18 cellular contexts compared by ENCODE assay signal in the genomic region with DNA sequence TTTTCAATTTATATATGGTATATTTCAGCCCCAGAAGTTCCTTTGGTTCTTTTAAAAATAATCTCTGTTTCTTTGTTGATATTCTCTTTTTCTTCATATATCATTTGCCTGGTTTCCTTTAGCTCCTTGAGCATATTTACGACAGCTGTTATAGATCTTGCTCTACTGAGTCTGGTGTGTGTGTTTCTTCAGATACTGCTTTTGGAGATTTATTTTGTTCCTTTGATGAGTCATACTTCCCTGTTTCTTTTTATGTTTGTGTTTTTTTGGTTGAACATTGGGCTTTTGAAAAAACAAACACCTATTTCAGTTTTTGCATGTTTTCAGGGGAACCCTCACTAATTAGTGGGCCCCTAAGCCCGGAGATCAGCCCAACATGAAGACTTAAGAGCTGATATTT. TPM values are rescaled to one million over a fixed set of nuclear protein-coding genes. Genes with fewer than 3 reads are reported as not detected.
A peak's percentile ranks its signal among the peaks of the same experiment; 100 is the strongest.
DNase-seq lines count a peak whose midpoint lies in the region; ATAC-seq and TF ChIP-seq lines count a peak whose summit lies in the region.
"Had no signal": no experiment of that assay in that cellular context is flagged by ENCODE, and none has a peak within 500 bp of the region (broad histone marks: within the 10 kb centered on the region; RNA-seq: fewer than 3 reads in every experiment).

No MANE protein-coding gene starts in this region.

- no peak overlapping the region for H3K4me3 Mint-ChIP-seq in activated T-helper 17 cell treated with anti-CD3 and anti-CD28 coated beads, Interleukin-2, amount 50 U/mL, for 72 hours
- H3K4me3 Mint-ChIP-seq: B cell; CD4-positive, alpha-beta memory T cell; GM23338; IgD-negative memory B cell had no signal

- H3K4me1 Mint-ChIP-seq in activated T-helper 17 cell treated with anti-CD3 and anti-CD28 coated beads, Interleukin-2, amount 50 U/mL, for 72 hours: peaks cover 9% of the 10 kb centered on the region

- H3K27ac ChIP-seq in C4-2B (peak overlapping the region; percentile 63; the same call in 1 of the 2 replicates), sigmoid colon (peak overlapping the region in 3 of 4 donors; percentile 71 to 80 (median 73))

- no peaks in the 10 kb centered on the region for H3K9me3 Mint-ChIP-seq in activated T-helper 17 cell treated with anti-CD3 and anti-CD28 coated beads, Interleukin-2, amount 50 U/mL, for 72 hours

- no peaks in the 10 kb centered on the region for H3K27me3 Mint-ChIP-seq in activated T-helper 17 cell treated with anti-CD3 and anti-CD28 coated beads, Interleukin-2, amount 50 U/mL, for 72 hours
- H3K27me3 Mint-ChIP-seq: CD4-positive, alpha-beta memory T cell had no signal

- H3K27me3 ChIP-seq in sigmoid colon: no peaks in the 10 kb centered on the region

- WGBS in sigmoid colon, 2 donors: 70 to 84% methylated on average over 2 of the region's 2 CpGs

- TF ChIP-seq POLR2A in sigmoid colon (IDR thresholded peaks at IDR 0.05): no peak

- H3K27ac Mint-ChIP-seq in activated T-helper 17 cell treated with anti-CD3 and anti-CD28 coated beads, Interleukin-2, amount 50 U/mL, for 72 hours: no peak overlapping the region
- H3K27ac Mint-ChIP-seq: B cell; CD4-positive, alpha-beta memory T cell; GM23338 had no signal

- H3K4me1 ChIP-seq in sigmoid colon: peaks cover 3 to 38% (median 8%) of the 10 kb centered on the region in 4 donors

- no peak for TF ChIP-seq EP300 in sigmoid colon (IDR thresholded peaks at IDR 0.05)

- peaks cover 0 to 49% (median 6%) of the 10 kb centered on the region in 4 donors for H3K36me3 ChIP-seq in sigmoid colon

- TF ChIP-seq CTCF in C4-2B (conservative IDR thresholded peaks at IDR 0.05): no peak
- no peak for TF ChIP-seq CTCF in fibroblast of villous mesenchyme (IDR thresholded peaks at IDR 0.05; ENCODE audit: insufficient read depth, low read depth, low read length)
- no peak for TF ChIP-seq CTCF in sigmoid colon (IDR thresholded peaks at IDR 0.05)

- intact Hi-C loops in sigmoid colon (cut with DNase I): no loop called here

- DNase-seq in OCI-M1 (lab: John Stamatoyannopoulos, UW): peak; percentile 60
- DNase-seq in fibroblast of villous mesenchyme (ENCODE audit: low read depth): peak; percentile 10
- no peak for DNase-seq in sigmoid colon
- no peak for DNase-seq in NCI-H69 (lab: John Stamatoyannopoulos, UW)
- DNase-seq in NCI-H1048 (lab: John Stamatoyannopoulos, UW): no peak
- DNase-seq in NCI-H187 (lab: John Stamatoyannopoulos, UW): no peak
- DNase-seq: C1 segment of cervical spinal cord; CD4-positive, alpha-beta memory T cell; COR-L47; DMS153; DND-41; GDM1; H7 had no signal

- H3K36me3 Mint-ChIP-seq in activated T-helper 17 cell treated with anti-CD3 and anti-CD28 coated beads, Interleukin-2, amount 50 U/mL, for 72 hours (ENCODE audit: low read depth): no peaks in the 10 kb centered on the region
- H3K36me3 Mint-ChIP-seq: CD4-positive, alpha-beta memory T cell had no signal

- no peak overlapping the region for H3K4me3 ChIP-seq in fibroblast of villous mesenchyme (ENCODE audit: low read depth, low read length)
- H3K4me3 ChIP-seq in sigmoid colon: no peak overlapping the region
- H3K4me3 ChIP-seq: GM23338 had no signal

- H3K9me3 ChIP-seq in sigmoid colon: no peaks in the 10 kb centered on the region

- ATAC-seq in activated T-helper 17 cell treated with anti-CD3 and anti-CD28 coated beads, Interleukin-2, amount 50 U/mL, for 72 hours (replicated peaks): no peak
- ATAC-seq: GM23338 had no signal

RNA-seq across cellular contexts. Expression of a gene that starts 23.3 kb away (rescaled TPM):
- total RNA-seq in fibroblast of villous mesenchyme (under 0.01 TPM in 1 of 2 replicates, not detected in the other), sigmoid colon (100 to 1,000 TPM in 1 of 4 donors, 10 to 100 TPM in 3; 30.8 to 108 (median 51.0) TPM)
- polyA plus RNA-seq in sigmoid colon: 10 to 100 TPM in 1 of 3 donors, 1 to 10 TPM in 2; 4.2 to 16.5 (median 6.0) TPM
- 1 to 10 TPM; 2.0 to 4.0 TPM for total RNA-seq in activated T-helper 17 cell treated with anti-CD3 and anti-CD28 coated beads, Interleukin-2, amount 50 U/mL, for 72 hours

RNA-seq across cellular contexts. Expression of a gene that starts 56.9 kb away (rescaled TPM):
- not detected in 2 replicates for total RNA-seq in fibroblast of villous mesenchyme
- total RNA-seq in sigmoid colon: under 1 TPM in 3 of 4 donors, not detected in 1; 0.16 to 0.28 (median 0.27) TPM
- polyA plus RNA-seq in sigmoid colon: under 1 TPM in 1 of 3 donors, not detected in 2; 0.63 TPM
- total RNA-seq in activated T-helper 17 cell treated with anti-CD3 and anti-CD28 coated beads, Interleukin-2, amount 50 U/mL, for 72 hours: under 1 TPM; 0.16 to 0.17 TPM
- total RNA-seq: B cell had no signal
- polyA plus RNA-seq: CD4-positive, alpha-beta memory T cell; IgD-negative memory B cell had no signal

Comparison
In these comparisons a context has a peak if more than half of its experiments do, and no peak if none do; other contexts are left out.
1. DNase-seq: peak in OCI-M1 (single experiment) and fibroblast of villous mesenchyme (single experiment); none in sigmoid colon (single experiment), NCI-H69 (single experiment), NCI-H1048 (single experiment) and NCI-H187 (0 of 2).
2. RNA of a gene that starts 23.3 kb away (total RNA-seq): 30.8 to 108 TPM in sigmoid colon; 2.0 to 4.0 TPM in activated T-helper 17 cell treated with anti-CD3 and anti-CD28 coated beads, Interleukin-2, amount 50 U/mL, for 72 hours and under 0.01 TPM in fibroblast of villous mesenchyme; every median in the first group is over 4 times any median in the second.